In genomic region chr6:117540670-117541069, GRCh38 we compare ENCODE assay signal across 20 cellular contexts. TPM values are rescaled to one million over a fixed set of nuclear protein-coding genes. Genes with fewer than 3 reads are reported as not detected.
DNase-seq lines count a peak whose midpoint lies in the region; ATAC-seq and TF ChIP-seq lines count a peak whose summit lies in the region.
"Had no signal": no experiment of that assay in that cellular context is flagged by ENCODE, and none has a peak within 500 bp of the region (broad histone marks: within the 10 kb centered on the region; RNA-seq: fewer than 3 reads in every experiment).

No MANE protein-coding gene starts in this region.

- no peak overlapping the region for H2BK5ac ChIP-seq in IMR-90 (ENCODE audit: low read depth, low read length, poor library complexity, severe bottlenecking)

- H2BK15ac ChIP-seq in IMR-90 (ENCODE audit: low read depth, low read length): no peak overlapping the region

- dilution Hi-C loops in IMR-90 (cut with HindIII; ENCODE audit: low sequenced_read_pairs, unreplicated experiment): no loop called here

- intact Hi-C loops in Caco-2 (cut with micrococcal nuclease; ENCODE audit: unreplicated experiment): no loop called here
- intact Hi-C loops in IMR-90 (cut with micrococcal nuclease): no loop called here

- POLR2A ChIA-PET in Caco-2 (lab: Charles Lee): no interaction called here
- POLR2A ChIA-PET in IMR-90 (lab: Charles Lee; ENCODE audit: unreplicated experiment): no interaction called here

- no peak overlapping the region for H2BK20ac ChIP-seq in IMR-90 (ENCODE audit: low read depth, low read length)

- in situ Hi-C loops in IMR-90 (cut with MboI; ENCODE audit: low sequenced_read_pairs): no loop called here
- in situ Hi-C loops in HAP-1 (cut with MboI; ENCODE audit: low sequenced_read_pairs): no loop called here

- H3K36me3 Mint-ChIP-seq in Caco-2 (ENCODE audit: insufficient read depth, unreplicated experiment): peaks cover 80% of the 10 kb centered on the region

- H3K79me1 ChIP-seq in IMR-90 (ENCODE audit: low read depth in 1 of 2, low read length in 2 of 2): peaks cover 9 to 13% of the 10 kb centered on the region in 2 experiments; a peak in 3 of 4 replicates

- H3K27me3 ChIP-seq in Caco-2 (replicated peaks; ENCODE audit: control insufficient read depth, insufficient read depth, low read length): no peaks in the 10 kb centered on the region
- no peaks in the 10 kb centered on the region for H3K27me3 ChIP-seq in IMR-90 (ENCODE audit: control insufficient read depth, insufficient read depth, low read length)
- no peaks in the 10 kb centered on the region for H3K27me3 ChIP-seq in RWPE2 (ENCODE audit: insufficient read depth, poor library complexity, severe bottlenecking)
- H3K27me3 ChIP-seq in foreskin keratinocyte: no peaks in the 10 kb centered on the region
- no peaks in the 10 kb centered on the region for H3K27me3 ChIP-seq in HAP-1 (ENCODE audit: low read depth)

- no peak overlapping the region for H3K4ac ChIP-seq in IMR-90 (ENCODE audit: low read depth, low read length)

- H3K4me1 ChIP-seq in Caco-2: peaks cover 47% of the 10 kb centered on the region
- H3K4me1 ChIP-seq in IMR-90 (ENCODE audit: control insufficient read depth, insufficient read depth, low read length): peaks cover 9% of the 10 kb centered on the region
- peaks cover 69% of the 10 kb centered on the region for H3K4me1 ChIP-seq in RWPE2 (ENCODE audit: insufficient read depth, poor library complexity, severe bottlenecking)
- H3K4me1 ChIP-seq in foreskin keratinocyte: peaks cover 21% of the 10 kb centered on the region
- H3K4me1 ChIP-seq in HAP-1: peaks cover 4% of the 10 kb centered on the region; the same call in 1 of the 2 replicates

- H3K9me3 ChIP-seq in Caco-2 (no peaks in the 10 kb centered on the region), IMR-90 (ENCODE audit: control insufficient read depth, insufficient read depth, low read length) (no peaks in the 10 kb centered on the region), RWPE2 (ENCODE audit: severe bottlenecking) (no peaks in the 10 kb centered on the region), HAP-1 (no peaks in the 10 kb centered on the region)
- H3K9me3 ChIP-seq: SK-N-SH had no signal

- H3K4me2 ChIP-seq in IMR-90 (ENCODE audit: low read depth, low read length): no peak overlapping the region
- H3K4me2 ChIP-seq: SK-N-SH had no signal

- H4K20me1 ChIP-seq in IMR-90 (ENCODE audit: insufficient read depth, low read length): no peaks in the 10 kb centered on the region

- no peak for TF ChIP-seq POLR2A in IMR-90 (IDR thresholded peaks at IDR 0.05; ENCODE audit: low read depth, low read length)

- no peaks in the 10 kb centered on the region for H3K9me3 Mint-ChIP-seq in Caco-2 (ENCODE audit: unreplicated experiment)

- peak overlapping the region; percentile 45 for H3K27ac Mint-ChIP-seq in Caco-2 (ENCODE audit: unreplicated experiment)

- DNase-seq in Caco-2 (no peak), IMR-90 (peak; percentile 31), RWPE2 (ENCODE audit: low spot score) (peak; percentile 74), foreskin keratinocyte (peak; percentile 91 to 95), mesenteric fat pad (ENCODE audit: low spot score) (no peak), NCI-H2081 treated with DMSO at 0.1 percent for 48 hours (lab: John Stamatoyannopoulos, UW) (no peak), HAP-1 (ENCODE audit: low spot score in 2 of 2) (no peak)
- DNase-seq: DMS53; KG1; MV-4-11; NCI-H1417 treated with DMSO at 0.1 percent for 48 hours; NCI-H2081; NCI-H2227 treated with DMSO at 0.1 percent for 48 hours; NCI-H526 treated with DMSO at 0.1 percent for 48 hours; NK-92 treated with Interleukin-12 subunit alpha and Interleukin-12 subunit beta, amount 100 ng/mL, for 24 hours; OCI-M1; SK-N-SH had no signal

- no peak overlapping the region for H3K23ac ChIP-seq in IMR-90 (ENCODE audit: low read depth, low read length)

- no peak overlapping the region; a peak in 1 of 4 replicates for H4K8ac ChIP-seq in IMR-90 (ENCODE audit: low read depth in 2 of 2, low read length in 2 of 2)

- peaks cover 14% of the 10 kb centered on the region for H3K9me1 ChIP-seq in IMR-90 (ENCODE audit: insufficient read depth, low read length)

- no peak overlapping the region for H3K4me3 ChIP-seq in Caco-2 (ENCODE audit: low read depth, low read length)
- no peak overlapping the region for H3K4me3 ChIP-seq in IMR-90 (ENCODE audit: insufficient read depth, low read depth, low read length)
- H3K4me3 ChIP-seq in RWPE2 (ENCODE audit: severe bottlenecking): no peak overlapping the region
- no peak overlapping the region for H3K4me3 ChIP-seq in HAP-1

- H3K18ac ChIP-seq in IMR-90 (ENCODE audit: low read depth, low read length): no peak overlapping the region

- no peak overlapping the region for H2AK9ac ChIP-seq in IMR-90 (replicated peaks; ENCODE audit: low read depth, low read length, poor library complexity)

- CTCF ChIA-PET in Caco-2 (lab: Charles Lee): no interaction called here
- CTCF ChIA-PET in IMR-90 (lab: Yijun Ruan, JAX): no interaction called here

- H3K56ac ChIP-seq in IMR-90 (ENCODE audit: extremely low read depth, insufficient read depth, low read length): no peak overlapping the region

- TF ChIP-seq CTCF in Caco-2 (IDR thresholded peaks at IDR 0.05; ENCODE audit: insufficient read depth in 1 of 2, low read depth in 1 of 2, low read length in 1 of 2, severe bottlenecking in 1 of 2, unreplicated experiment in 1 of 2): no peak
- TF ChIP-seq CTCF in IMR-90 (conservative IDR thresholded peaks at IDR 0.05; ENCODE audit: low read depth, low read length): no peak
- TF ChIP-seq CTCF in RWPE2 (IDR thresholded peaks at IDR 0.05; ENCODE audit: poor library complexity, severe bottlenecking): no peak
- TF ChIP-seq CTCF in foreskin keratinocyte (conservative IDR thresholded peaks at IDR 0.05): no peak

- H3K36me3 ChIP-seq in Caco-2 (ENCODE audit: control insufficient read depth, insufficient read depth, low read length) (peaks cover 2% of the 10 kb centered on the region; the same call in 1 of the 2 replicates), IMR-90 (ENCODE audit: control insufficient read depth, insufficient read depth, low read length) (peaks cover 23% of the 10 kb centered on the region), RWPE2 (ENCODE audit: low read depth) (peaks cover 88% of the 10 kb centered on the region), HAP-1 (replicated peaks) (peaks cover 20% of the 10 kb centered on the region)

- H3K9ac ChIP-seq in IMR-90 (ENCODE audit: low read depth, low read length): no peak overlapping the region
- H3K9ac ChIP-seq: SK-N-SH had no signal

- H2BK120ac ChIP-seq in IMR-90 (ENCODE audit: low read depth, low read length): no peak overlapping the region

- no TSS peak for BruUV-seq in Caco-2 (replicated peaks; lab: Mats Ljungman, UMichigan)
- BruUV-seq in IMR-90 (replicated peaks; lab: Mats Ljungman, UMichigan): no TSS peak

- ATAC-seq in IMR-90 (ENCODE audit: low read depth): no peak
- ATAC-seq in RWPE2 (ENCODE audit: low read depth): peak; percentile 67
- ATAC-seq in foreskin keratinocyte: peak; percentile 87
- ATAC-seq in HG02759 (IDR thresholded peaks at IDR 0.05; ENCODE audit: unreplicated experiment): no peak
- ATAC-seq: Right ventricle myocardium inferior had no signal

- no peak overlapping the region for H4K91ac ChIP-seq in IMR-90 (ENCODE audit: insufficient read depth, low read depth, low read length)

- no peak overlapping the region for H3K14ac ChIP-seq in IMR-90 (replicated peaks; ENCODE audit: low read depth, low read length)

- WGBS in IMR-90 (ENCODE audit: extremely low coverage in 2 of 2, insufficient read length in 1 of 2), 2 experiments: 90% methylated on average over 2 of the region's 8 CpGs; no CpG with 5 or more reads in 1 of the 2 experiments

- peaks cover 24% of the 10 kb centered on the region for H3K4me1 Mint-ChIP-seq in Caco-2 (ENCODE audit: low read depth, unreplicated experiment)
- H3K4me1 Mint-ChIP-seq: CD14-positive monocyte had no signal

- H2AFZ ChIP-seq in IMR-90 (replicated peaks; ENCODE audit: low read length, poor library complexity): no peak overlapping the region

- H4K5ac ChIP-seq in IMR-90 (ENCODE audit: low read depth, low read length): no peak overlapping the region

- H3K27me3 Mint-ChIP-seq in Caco-2 (ENCODE audit: insufficient read depth, unreplicated experiment): no peaks in the 10 kb centered on the region

- no peak overlapping the region for H2AK5ac ChIP-seq in IMR-90 (ENCODE audit: low read depth, low read length)

- H3K27ac ChIP-seq in IMR-90 (ENCODE audit: insufficient read depth, low read length) (no peak overlapping the region), RWPE2 (ENCODE audit: poor library complexity, severe bottlenecking) (peak overlapping the region; percentile 95), foreskin keratinocyte (peak overlapping the region; percentile 45)

- TF ChIP-seq RAD21 in IMR-90 (IDR thresholded peaks at IDR 0.05; ENCODE audit: low read length): no peak

- no peak overlapping the region for H3K4me3 Mint-ChIP-seq in Caco-2 (ENCODE audit: unreplicated experiment)
- H3K4me3 Mint-ChIP-seq: CD14-positive monocyte had no signal

TF ChIP-seq in IMR-90, 13 proteins besides CTCF, POLR2A, EP300 and RAD21:
- no peak for TF ChIP-seq MAZ (IDR thresholded peaks at IDR 0.05; ENCODE audit: borderline replicate concordance, low read depth, low read length)
- peak; percentile 77 for TF ChIP-seq CEBPB (IDR thresholded peaks at IDR 0.05; ENCODE audit: low read depth, low read length)

RNA-seq across cellular contexts. Expression of gene DCBLD1, which starts 58.2 kb away (rescaled TPM):
- total RNA-seq in Caco-2 (2022): 69.3 and 73.4 TPM in 2 replicates
- 27.8 and 30.0 TPM in 2 replicates for total RNA-seq in IMR-90 (2012; rRNA removed)
- 20.1 and 21.1 TPM in 2 replicates for polyA plus RNA-seq in IMR-90 (2012; rRNA removed)
- polyA plus RNA-seq in IMR-90 (2012; cell fraction: cytosol; rRNA removed): 8.5 and 14.8 TPM in 2 replicates
- polyA plus RNA-seq in IMR-90 (2012; cell fraction: nucleus; rRNA removed; ENCODE audit: low replicate concordance): 34.3 and 36.6 TPM in 2 replicates
- total RNA-seq in foreskin keratinocyte: 25.9 and 26.5 TPM in 2 replicates
- polyA plus RNA-seq in foreskin keratinocyte: 10.1 and 12.0 TPM in 2 replicates
- total RNA-seq in mesenteric fat pad: 9.9 TPM

Comparison
In these comparisons a context has a peak if more than half of its experiments do, and no peak if none do; other contexts are left out.
1. DNase-seq: peak in IMR-90 (single experiment), RWPE2 (single experiment) and foreskin keratinocyte (2 of 2); none in Caco-2 (0 of 2), mesenteric fat pad (single experiment), NCI-H2081 treated with DMSO at 0.1 percent for 48 hours (single experiment) and HAP-1 (0 of 2).
2. ATAC-seq: peak in RWPE2 (single experiment) and foreskin keratinocyte (single experiment); none in IMR-90 (single experiment) and HG02759 (single experiment).